ENCODE assay signal across 26 cellular contexts in genomic region chr6:90066715-90067114, GRCh38.
DNase-seq lines count a peak whose midpoint lies in the region; ATAC-seq and TF ChIP-seq lines count a peak whose summit lies in the region.
"Had no signal": no experiment of that assay in that cellular context is flagged by ENCODE, and none has a peak within 500 bp of the region (broad histone marks: within the 10 kb centered on the region; RNA-seq: fewer than 3 reads in every experiment).

No MANE protein-coding gene starts in this region.

- ATAC-seq in naive thymus-derived CD8-positive, alpha-beta T cell = no peak
- ATAC-seq in HG03442 (IDR thresholded peaks at IDR 0.05; ENCODE audit: unreplicated experiment) = no peak
- ATAC-seq: effector memory CD8-positive, alpha-beta T cell; Panc1 had no signal

- H3K4me1 ChIP-seq in trophoblast cell (ENCODE audit: control insufficient read depth in 1 of 2, insufficient read depth in 2 of 2, low read length in 2 of 2) (peaks cover 3 to 6% of the 10 kb centered on the region in 2 experiments), PC-9 (replicated peaks; ENCODE audit: insufficient read depth) (no peaks in the 10 kb centered on the region)
- H3K4me1 ChIP-seq: testis, uterus had no signal

- POLR2A ChIA-PET in naive thymus-derived CD8-positive, alpha-beta T cell (lab: Charles Lee) = no interaction called here
- POLR2A ChIA-PET in PC-9 (lab: Charles Lee; ENCODE audit: unreplicated experiment) = no interaction called here

- H3K9me3 Mint-ChIP-seq in activated CD4-positive, alpha-beta T cell treated with anti-CD3 and anti-CD28 coated beads, Interleukin-2, amount 10 ng/mL, durations not matched to agents 24 days and 14 days = peaks cover 3% of the 10 kb centered on the region
- no peaks in the 10 kb centered on the region for H3K9me3 Mint-ChIP-seq in activated naive CD8-positive, alpha-beta T cell (ENCODE audit: low read depth)
- H3K9me3 Mint-ChIP-seq in naive thymus-derived CD8-positive, alpha-beta T cell = no peaks in the 10 kb centered on the region
- H3K9me3 Mint-ChIP-seq: effector memory CD8-positive, alpha-beta T cell; naive B cell had no signal

- no peak overlapping the region for H3K4me2 ChIP-seq in trophoblast cell (ENCODE audit: low read length)
- no peak overlapping the region for H3K4me2 ChIP-seq in PC-9

- H3K4ac ChIP-seq in trophoblast cell (ENCODE audit: low read depth, low read length) = no peak overlapping the region

- H2BK120ac ChIP-seq in trophoblast cell (ENCODE audit: insufficient read depth, low read length, poor library complexity) = no peak overlapping the region

- no peak for TF ChIP-seq CTCF in PC-9 (conservative IDR thresholded peaks at IDR 0.05)

- no peaks in the 10 kb centered on the region for H4K20me1 ChIP-seq in PC-9 (ENCODE audit: insufficient read depth)

- H3K79me2 ChIP-seq in trophoblast cell (ENCODE audit: control insufficient read depth, insufficient read depth, low read length, poor library complexity) (no peaks in the 10 kb centered on the region), PC-9 (ENCODE audit: low read depth) (no peaks in the 10 kb centered on the region)

- no peak overlapping the region for H3K18ac ChIP-seq in trophoblast cell (ENCODE audit: low read length)

- peaks cover 4% of the 10 kb centered on the region for H3K79me1 ChIP-seq in trophoblast cell (ENCODE audit: low read length)

- no peak overlapping the region for H3K23ac ChIP-seq in trophoblast cell (ENCODE audit: low read length)

- H3K27me3 Mint-ChIP-seq in activated CD4-positive, alpha-beta T cell treated with anti-CD3 and anti-CD28 coated beads, Interleukin-2, amount 10 ng/mL, durations not matched to agents 24 days and 14 days = no peaks in the 10 kb centered on the region
- no peaks in the 10 kb centered on the region for H3K27me3 Mint-ChIP-seq in activated naive CD8-positive, alpha-beta T cell
- H3K27me3 Mint-ChIP-seq in naive thymus-derived CD8-positive, alpha-beta T cell = no peaks in the 10 kb centered on the region
- H3K27me3 Mint-ChIP-seq: naive B cell had no signal

- H3K4me1 Mint-ChIP-seq in activated CD4-positive, alpha-beta T cell treated with anti-CD3 and anti-CD28 coated beads, Interleukin-2, amount 10 ng/mL, durations not matched to agents 24 days and 14 days = peaks cover 59% of the 10 kb centered on the region
- peaks cover 64% of the 10 kb centered on the region for H3K4me1 Mint-ChIP-seq in activated naive CD8-positive, alpha-beta T cell (ENCODE audit: low read depth)
- H3K4me1 Mint-ChIP-seq in naive thymus-derived CD8-positive, alpha-beta T cell = peaks cover 44 to 66% (median 61%) of the 10 kb centered on the region in 4 donors

- no peaks in the 10 kb centered on the region for H3K36me3 ChIP-seq in trophoblast cell (ENCODE audit: control insufficient read depth in 1 of 2, insufficient read depth in 2 of 2, low read length in 2 of 2)
- no peaks in the 10 kb centered on the region for H3K36me3 ChIP-seq in PC-9 (ENCODE audit: low read depth)
- H3K36me3 ChIP-seq: uterus had no signal

- H3F3A ChIP-seq in PC-9 (ENCODE audit: insufficient read depth, low read depth) = no peaks in the 10 kb centered on the region

- WGBS in trophoblast cell (ENCODE audit: extremely low coverage, insufficient coverage, insufficient read length) = no CpG with 5 or more reads among the region's 4 CpGs

- H2BK12ac ChIP-seq in trophoblast cell (ENCODE audit: low read length) = no peak overlapping the region

- DNase-seq in activated CD4-positive, alpha-beta T cell treated with anti-CD3 and anti-CD28 coated beads, Interleukin-2, amount 10 ng/mL, durations not matched to agents 24 days and 14 days = no peak
- no peak for DNase-seq in activated CD4-positive, alpha-beta T cell treated with anti-CD3 and anti-CD28 coated beads, Interleukin-2, amount 50 U/mL, for 48 hours
- DNase-seq in AG20443 (ENCODE audit: low spot score) (peak; percentile 27), trophoblast cell (no peak), PC-9 (no peak)
- DNase-seq in naive thymus-derived CD8-positive, alpha-beta T cell = no peak
- DNase-seq: 8988T; activated CD4-positive, alpha-beta T cell treated with anti-CD3 and anti-CD28 coated beads for 1 hour; AML-193; CD4-positive, CD25-positive, alpha-beta regulatory T cell; central memory CD4-positive, alpha-beta T cell; cortex of kidney; effector memory CD8-positive, alpha-beta T cell; head of caudate nucleus; midbrain; naive B cell; NCI-H2107; NCI-H345; nucleus accumbens; SHP77; stimulated activated CD4-positive, alpha-beta T cell treated with anti-CD3 and anti-CD28 coated beads, Interleukin-4, amount 100 ng/mL, for 24 hours; testis; uterus had no signal

- CTCF ChIA-PET in PC-9 (lab: Charles Lee) = no interaction called here

- no peak overlapping the region for H2AK5ac ChIP-seq in trophoblast cell (ENCODE audit: low read length)

- peaks cover 59% of the 10 kb centered on the region for H3K36me3 Mint-ChIP-seq in activated CD4-positive, alpha-beta T cell treated with anti-CD3 and anti-CD28 coated beads, Interleukin-2, amount 10 ng/mL, durations not matched to agents 24 days and 14 days (ENCODE audit: low read depth)
- peaks cover 47% of the 10 kb centered on the region for H3K36me3 Mint-ChIP-seq in activated naive CD8-positive, alpha-beta T cell
- peaks cover 6 to 60% (median 19%) of the 10 kb centered on the region in 3 donors for H3K36me3 Mint-ChIP-seq in naive thymus-derived CD8-positive, alpha-beta T cell

- H3K9me2 ChIP-seq in PC-9 (ENCODE audit: insufficient read depth) = no peaks in the 10 kb centered on the region

- no peak overlapping the region for H4K8ac ChIP-seq in trophoblast cell (ENCODE audit: low read depth, low read length)

- H3K27me3 ChIP-seq in trophoblast cell (ENCODE audit: insufficient read depth, low read length) (no peaks in the 10 kb centered on the region), PC-9 (ENCODE audit: insufficient read depth, low read depth) (no peaks in the 10 kb centered on the region)
- H3K27me3 ChIP-seq: testis, uterus had no signal

- H4K12ac ChIP-seq in trophoblast cell (ENCODE audit: low read depth, low read length) = no peak overlapping the region

- H3K9me3 ChIP-seq in trophoblast cell (ENCODE audit: insufficient read depth, low read depth, low read length) (no peaks in the 10 kb centered on the region), PC-9 (ENCODE audit: insufficient read depth, low read depth) (no peaks in the 10 kb centered on the region)
- H3K9me3 ChIP-seq: testis, uterus had no signal

- intact Hi-C loops in activated CD4-positive, alpha-beta T cell treated with anti-CD3 and anti-CD28 coated beads, Interleukin-2, amount 10 ng/mL, durations not matched to agents 24 days and 14 days (cut with micrococcal nuclease) = no loop called here
- intact Hi-C loops in PC-9 (cut with micrococcal nuclease; ENCODE audit: unreplicated experiment) = no loop called here

- no peak overlapping the region for H3K14ac ChIP-seq in trophoblast cell (ENCODE audit: low read length)

- H2AFZ ChIP-seq in trophoblast cell (ENCODE audit: insufficient read depth, low read length, poor library complexity) (no peak overlapping the region), PC-9 (no peak overlapping the region)

- peak overlapping the region; percentile 2 for H3K4me3 Mint-ChIP-seq in activated CD4-positive, alpha-beta T cell treated with anti-CD3 and anti-CD28 coated beads, Interleukin-2, amount 10 ng/mL, durations not matched to agents 24 days and 14 days
- peak overlapping the region; percentile 38 for H3K4me3 Mint-ChIP-seq in activated naive CD8-positive, alpha-beta T cell
- H3K4me3 Mint-ChIP-seq in naive thymus-derived CD8-positive, alpha-beta T cell = peak overlapping the region in 5 of 10 donors; percentile 24 to 72 (median 42)
- H3K4me3 Mint-ChIP-seq: effector memory CD8-positive, alpha-beta T cell had no signal

- peak overlapping the region; percentile 6 for H3K27ac Mint-ChIP-seq in activated CD4-positive, alpha-beta T cell treated with anti-CD3 and anti-CD28 coated beads, Interleukin-2, amount 10 ng/mL, durations not matched to agents 24 days and 14 days
- H3K27ac Mint-ChIP-seq in activated naive CD8-positive, alpha-beta T cell = peak overlapping the region; percentile 91
- H3K27ac Mint-ChIP-seq in naive thymus-derived CD8-positive, alpha-beta T cell = peak overlapping the region; percentile 13 to 92 (median 68)

- H3K9ac ChIP-seq in trophoblast cell (ENCODE audit: low read length) = no peak overlapping the region

- no peak overlapping the region for H4K91ac ChIP-seq in trophoblast cell (ENCODE audit: low read depth, low read length)

- no TSS peak for BruUV-seq in PC-9 (replicated peaks; lab: Mats Ljungman, UMichigan)

- H2BK5ac ChIP-seq in trophoblast cell (ENCODE audit: low read depth, low read length, poor library complexity) = no peak overlapping the region

- H3K27ac ChIP-seq in trophoblast cell (ENCODE audit: low read depth, low read length) (no peak overlapping the region), PC-9 (no peak overlapping the region)
- H3K27ac ChIP-seq: testis, uterus had no signal

- H3K4me3 ChIP-seq in trophoblast cell (ENCODE audit: low read depth, low read length) (no peak overlapping the region), PC-9 (no peak overlapping the region)
- H3K4me3 ChIP-seq: testis, uterus had no signal

Comparison
In these comparisons a context has a peak if more than half of its experiments do, and no peak if none do; other contexts are left out.
1. H3K27ac Mint-ChIP-seq: peak in every context shown above with its lines; median percentile 91 in activated naive CD8-positive, alpha-beta T cell; 68 in naive thymus-derived CD8-positive, alpha-beta T cell; 6 in activated CD4-positive, alpha-beta T cell treated with anti-CD3 and anti-CD28 coated beads, Interleukin-2, amount 10 ng/mL, durations not matched to agents 24 days and 14 days.